Comparison of ENCODE assay signal across 16 cellular contexts in genomic region chr18:12468458-12468857, GRCh38.
"Had no signal": no experiment of that assay in that cellular context is flagged by ENCODE, and none has a peak within 500 bp of the region (broad histone marks: within the 10 kb centered on the region; RNA-seq: fewer than 3 reads in every experiment).

No MANE protein-coding gene starts in this region.

- ATAC-seq: left ventricle myocardium superior; mucosa of descending colon; natural killer cell treated with Interleukin-12 subunit alpha and Interleukin-12 subunit beta and Interleukin-15 and Interleukin-18, amount 100 ng/mL, for 72 hours; stimulated activated naive B cell treated with anti-CD40 and anti-IgM and Interleukin-4, amounts not matched to agents 10 μg/mL and 1 μg/mL and 100 μg/mL, for 72 hours had no signal

- H3K9me3 Mint-ChIP-seq: memory B cell; naive B cell; natural killer cell treated with Interleukin-12 subunit alpha and Interleukin-12 subunit beta and Interleukin-15 and Interleukin-18, amount 100 ng/mL, for 72 hours; neural progenitor cell; stimulated activated naive B cell treated with anti-CD40 and anti-IgM and Interleukin-4, amounts not matched to agents 10 μg/mL and 1 μg/mL and 100 μg/mL, for 72 hours; stimulated activated naive CD8-positive, alpha-beta T cell treated with anti-CD3 and anti-CD28 coated beads, Interleukin-15, Interleukin-2, amounts not matched to agents 100 ng/mL and 50 ng/mL, for 24 hours had no signal

- H3K4me3 Mint-ChIP-seq: memory B cell; naive B cell; natural killer cell treated with Interleukin-12 subunit alpha and Interleukin-12 subunit beta and Interleukin-15 and Interleukin-18, amount 100 ng/mL, for 72 hours; neural progenitor cell; stimulated activated naive B cell treated with anti-CD40 and anti-IgM and Interleukin-4, amounts not matched to agents 10 μg/mL and 1 μg/mL and 100 μg/mL, for 72 hours; stimulated activated naive CD8-positive, alpha-beta T cell treated with anti-CD3 and anti-CD28 coated beads, Interleukin-15, Interleukin-2, amounts not matched to agents 100 ng/mL and 50 ng/mL, for 24 hours had no signal

- DNase-seq: dermis blood vessel endothelial cell; effector memory CD4-positive, alpha-beta T cell; esophagus squamous epithelium; foreskin melanocyte; left ventricle myocardium superior; mucosa of descending colon; naive B cell; sigmoid colon; stimulated activated CD4-positive, alpha-beta T cell treated with anti-CD3 and anti-CD28 coated beads, Interleukin-2, amount 100 ng/mL, for 24 hours; stimulated activated naive B cell treated with anti-CD40 and anti-IgM and Interleukin-4, amounts not matched to agents 10 μg/mL and 1 μg/mL and 100 μg/mL, for 72 hours; upper lobe of left lung had no signal

- H3K27me3 Mint-ChIP-seq: memory B cell; naive B cell; natural killer cell treated with Interleukin-12 subunit alpha and Interleukin-12 subunit beta and Interleukin-15 and Interleukin-18, amount 100 ng/mL, for 72 hours; progenitor cell of endocrine pancreas; stimulated activated naive B cell treated with anti-CD40 and anti-IgM and Interleukin-4, amounts not matched to agents 10 μg/mL and 1 μg/mL and 100 μg/mL, for 72 hours; stimulated activated naive CD8-positive, alpha-beta T cell treated with anti-CD3 and anti-CD28 coated beads, Interleukin-15, Interleukin-2, amounts not matched to agents 100 ng/mL and 50 ng/mL, for 24 hours had no signal

- H3K4me1 Mint-ChIP-seq: memory B cell; naive B cell; neural progenitor cell; stimulated activated naive B cell treated with anti-CD40 and anti-IgM and Interleukin-4, amounts not matched to agents 10 μg/mL and 1 μg/mL and 100 μg/mL, for 72 hours had no signal

- H3K27ac Mint-ChIP-seq: memory B cell; naive B cell; natural killer cell treated with Interleukin-12 subunit alpha and Interleukin-12 subunit beta and Interleukin-15 and Interleukin-18, amount 100 ng/mL, for 72 hours; neural progenitor cell; progenitor cell of endocrine pancreas; stimulated activated naive B cell treated with anti-CD40 and anti-IgM and Interleukin-4, amounts not matched to agents 10 μg/mL and 1 μg/mL and 100 μg/mL, for 72 hours; stimulated activated naive CD8-positive, alpha-beta T cell treated with anti-CD3 and anti-CD28 coated beads, Interleukin-15, Interleukin-2, amounts not matched to agents 100 ng/mL and 50 ng/mL, for 24 hours had no signal

- H3K36me3 Mint-ChIP-seq: memory B cell; naive B cell; natural killer cell treated with Interleukin-12 subunit alpha and Interleukin-12 subunit beta and Interleukin-15 and Interleukin-18, amount 100 ng/mL, for 72 hours; stimulated activated naive B cell treated with anti-CD40 and anti-IgM and Interleukin-4, amounts not matched to agents 10 μg/mL and 1 μg/mL and 100 μg/mL, for 72 hours had no signal
